ENCODE assay signal across 16 cellular contexts in the genomic region with DNA sequence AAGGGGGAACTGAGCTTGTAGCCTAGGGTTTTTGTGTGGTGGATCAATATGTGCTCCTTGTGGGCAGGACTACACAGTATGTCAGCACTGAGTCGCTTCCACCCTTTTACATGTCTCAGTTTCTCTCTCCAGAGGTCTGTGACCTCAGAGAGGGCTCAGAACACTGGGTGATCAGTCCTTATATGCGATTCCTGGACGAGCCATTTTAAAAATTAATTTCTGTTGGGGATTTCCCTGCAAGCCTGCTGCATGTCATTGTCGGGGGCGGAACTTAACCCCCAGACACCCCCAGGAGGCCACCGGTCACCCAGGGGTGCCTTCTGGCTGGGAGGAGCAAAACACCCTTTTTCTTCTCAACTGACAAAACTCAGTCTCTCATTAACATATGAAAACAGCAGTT. TPM values are rescaled to one million over a fixed set of nuclear protein-coding genes. Genes with fewer than 3 reads are reported as not detected.
DNase-seq lines count a peak whose midpoint lies in the region; ATAC-seq lines count a peak whose summit lies in the region.
"Had no signal": no experiment of that assay in that cellular context is flagged by ENCODE, and none has a peak within 500 bp of the region (broad histone marks: within the 10 kb centered on the region; RNA-seq: fewer than 3 reads in every experiment).

No MANE protein-coding gene starts in this region.

- no peaks in the 10 kb centered on the region for H3K27me3 ChIP-seq in HUES48 (ENCODE audit: control insufficient read depth, insufficient read depth, low read length)
- H3K27me3 ChIP-seq in trophoblast cell (ENCODE audit: insufficient read depth, low read length) = no peaks in the 10 kb centered on the region
- H3K27me3 ChIP-seq: BLaER1 treated with 17β-estradiol and CSF1 and Interleukin-3, amounts not matched to agents 10 nM and 100 nM had no signal

- H3K23ac ChIP-seq in trophoblast cell (ENCODE audit: low read length) = no peak overlapping the region

- H3K36me3 ChIP-seq in HUES48 (ENCODE audit: control insufficient read depth, insufficient read depth, low read length) = peaks cover 5% of the 10 kb centered on the region; the same call in 1 of the 2 replicates
- peaks cover 0 to 9% of the 10 kb centered on the region in 2 experiments for H3K36me3 ChIP-seq in trophoblast cell (ENCODE audit: control insufficient read depth in 1 of 2, insufficient read depth in 2 of 2, low read length in 2 of 2)

- no peak for DNase-seq in trophoblast cell
- no peak for DNase-seq in T-helper 1 cell
- DNase-seq in NCI-H2196 treated with DMSO at 0.1 percent for 48 hours (lab: John Stamatoyannopoulos, UW; ENCODE audit: unreplicated experiment) = no peak
- DNase-seq: activated naive CD4-positive, alpha-beta T cell; DND-41; effector memory CD4-positive, alpha-beta T cell; right cardiac atrium; stimulated activated CD4-positive, alpha-beta T cell treated with anti-CD3 and anti-CD28 coated beads, Interleukin-2, amount 100 ng/mL, for 24 hours had no signal

- H2BK5ac ChIP-seq in trophoblast cell (ENCODE audit: low read depth, low read length, poor library complexity) = peak overlapping the region; percentile 31

- no peak overlapping the region for H3K18ac ChIP-seq in trophoblast cell (ENCODE audit: low read length)

- H4K91ac ChIP-seq in trophoblast cell (ENCODE audit: low read depth, low read length) = peak overlapping the region; percentile 47

- no CpG with 5 or more reads among the region's 6 CpGs for WGBS in trophoblast cell (ENCODE audit: extremely low coverage, insufficient coverage, insufficient read length)

- no peak overlapping the region for H2BK120ac ChIP-seq in trophoblast cell (ENCODE audit: insufficient read depth, low read length, poor library complexity)

- peaks cover 41% of the 10 kb centered on the region for H3K9me3 ChIP-seq in HUES48 (ENCODE audit: control insufficient read depth, insufficient read depth, low read length)
- H3K9me3 ChIP-seq in trophoblast cell (ENCODE audit: insufficient read depth, low read depth, low read length) = peaks cover 9% of the 10 kb centered on the region

- H3K27ac ChIP-seq in HUES48 (ENCODE audit: low read depth, low read length) = peak overlapping the region; percentile 0
- H3K27ac ChIP-seq in trophoblast cell (ENCODE audit: low read depth, low read length) = no peak overlapping the region
- H3K27ac ChIP-seq: BLaER1 treated with 17β-estradiol and CSF1 and Interleukin-3, amounts not matched to agents 10 nM and 100 nM; SK-N-MC had no signal

- no peak overlapping the region for H2AK5ac ChIP-seq in trophoblast cell (ENCODE audit: low read length)

- H3K79me1 ChIP-seq in trophoblast cell (ENCODE audit: low read length) = peaks cover 3% of the 10 kb centered on the region

- H2AFZ ChIP-seq in trophoblast cell (ENCODE audit: insufficient read depth, low read length, poor library complexity) = no peak overlapping the region

- H3K4me3 ChIP-seq in HUES48 (ENCODE audit: low read depth, low read length) = no peak overlapping the region; the same call in 1 of the 2 replicates
- H3K4me3 ChIP-seq in trophoblast cell (ENCODE audit: low read depth, low read length) = no peak overlapping the region
- H3K4me3 ChIP-seq: BLaER1 treated with 17β-estradiol and CSF1 and Interleukin-3, amounts not matched to agents 10 nM and 100 nM; lung; SK-N-MC had no signal

- ATAC-seq in GM18511 (IDR thresholded peaks at IDR 0.05; ENCODE audit: unreplicated experiment) = peak; percentile 80
- ATAC-seq in HG02642 (IDR thresholded peaks at IDR 0.05; ENCODE audit: poor library complexity, unreplicated experiment) = peak; percentile 58
- ATAC-seq in HG03280 (IDR thresholded peaks at IDR 0.05; ENCODE audit: unreplicated experiment) = no peak
- ATAC-seq: natural killer cell treated with Interleukin-12 subunit alpha and Interleukin-12 subunit beta and Interleukin-15 and Interleukin-18, amount 100 ng/mL, for 72 hours; right cardiac atrium had no signal

- peaks cover 8% of the 10 kb centered on the region; the same call in 1 of the 2 replicates for H3K4me1 ChIP-seq in HUES48 (ENCODE audit: control insufficient read depth, insufficient read depth, low read length)
- H3K4me1 ChIP-seq in trophoblast cell (ENCODE audit: control insufficient read depth in 1 of 2, insufficient read depth in 2 of 2, low read length in 2 of 2) = peaks cover 7% of the 10 kb centered on the region in 2 experiments

- H3K4me2 ChIP-seq in trophoblast cell (ENCODE audit: low read length) = no peak overlapping the region
- H3K4me2 ChIP-seq: BLaER1 treated with 17β-estradiol and CSF1 and Interleukin-3, amounts not matched to agents 10 nM and 100 nM had no signal

- H4K8ac ChIP-seq in trophoblast cell (ENCODE audit: low read depth, low read length) = no peak overlapping the region

- no peaks in the 10 kb centered on the region for H3K79me2 ChIP-seq in trophoblast cell (ENCODE audit: control insufficient read depth, insufficient read depth, low read length, poor library complexity)

- H2BK12ac ChIP-seq in trophoblast cell (ENCODE audit: low read length) = peak overlapping the region; percentile 71

- H3K9ac ChIP-seq in HUES48 (ENCODE audit: low read depth, low read length) (no peak overlapping the region), trophoblast cell (ENCODE audit: low read length) (no peak overlapping the region)
- H3K9ac ChIP-seq: BLaER1 treated with 17β-estradiol and CSF1 and Interleukin-3, amounts not matched to agents 10 nM and 100 nM had no signal

- no peak overlapping the region for H4K12ac ChIP-seq in trophoblast cell (ENCODE audit: low read depth, low read length)

- no peak overlapping the region for H3K4ac ChIP-seq in trophoblast cell (ENCODE audit: low read depth, low read length)

- H3K14ac ChIP-seq in trophoblast cell (ENCODE audit: low read length) = no peak overlapping the region

RNA-seq across cellular contexts. Expression of a gene that starts 14.1 kb away (rescaled TPM):
- 27.0 and 28.6 TPM in 2 replicates for polyA plus RNA-seq in trophoblast cell (2013)
